Comparison of ENCODE assay signal across 18 cellular contexts in genomic region chr2:25808006-25808383, GRCh38.
DNase-seq lines count a peak whose midpoint lies in the region; ATAC-seq and TF ChIP-seq lines count a peak whose summit lies in the region.
"Had no signal": no experiment of that assay in that cellular context is flagged by ENCODE, and none has a peak within 500 bp of the region (broad histone marks: within the 10 kb centered on the region; RNA-seq: fewer than 3 reads in every experiment).

No MANE protein-coding gene starts in this region.

- POLR2A ChIA-PET in activated CD4-positive, alpha-beta T cell treated with anti-CD3 and anti-CD28 coated beads for 36 hours (lab: Charles Lee) = interaction anchor here (0.9 kb wide), 1 partner anchor 45 kb away, joined by 3 read pairs; no protein-coding TSS in a partner anchor

- peaks cover 57% of the 10 kb centered on the region for H3K4me1 Mint-ChIP-seq in activated CD4-positive, alpha-beta T cell treated with anti-CD3 and anti-CD28 coated beads for 36 hours

- H3K9ac ChIP-seq in MM.1S (ENCODE audit: low read length) = no peak overlapping the region

- no peak overlapping the region for H3K27ac ChIP-seq in MM.1S (ENCODE audit: low read length)
- H3K27ac ChIP-seq: Peyer's patch had no signal

- ATAC-seq in activated CD4-positive, alpha-beta T cell treated with anti-CD3 and anti-CD28 coated beads for 36 hours = no peak
- ATAC-seq: T-cell had no signal

- no peak overlapping the region for H3K4me3 ChIP-seq in epithelial cell of esophagus (ENCODE audit: low read length)
- no peak overlapping the region for H3K4me3 ChIP-seq in MM.1S (ENCODE audit: low read length)
- H3K4me3 ChIP-seq: Peyer's patch had no signal

- H2AFZ ChIP-seq in MM.1S (ENCODE audit: low read length) = no peak overlapping the region

- peak overlapping the region; percentile 15 for H3K27ac Mint-ChIP-seq in activated CD4-positive, alpha-beta T cell treated with anti-CD3 and anti-CD28 coated beads for 36 hours

- peaks cover 12% of the 10 kb centered on the region; the same call in 1 of the 2 replicates for H3K4me1 ChIP-seq in MM.1S (ENCODE audit: low read length)
- H3K4me1 ChIP-seq: Peyer's patch had no signal

- CTCF ChIA-PET in activated CD4-positive, alpha-beta T cell treated with anti-CD3 and anti-CD28 coated beads for 36 hours (lab: Charles Lee) = interaction anchor here (0.6 kb wide), 1 partner anchor 22 kb away, joined by 3 read pairs; no protein-coding TSS in a partner anchor

- no peaks in the 10 kb centered on the region for H3K9me3 Mint-ChIP-seq in activated CD4-positive, alpha-beta T cell treated with anti-CD3 and anti-CD28 coated beads for 36 hours (ENCODE audit: low read depth)
- H3K9me3 Mint-ChIP-seq: T-cell had no signal

- no peaks in the 10 kb centered on the region for H3F3A ChIP-seq in MM.1S (ENCODE audit: insufficient read depth, low read length)

- H3K27me3 Mint-ChIP-seq in activated CD4-positive, alpha-beta T cell treated with anti-CD3 and anti-CD28 coated beads for 36 hours = no peaks in the 10 kb centered on the region
- H3K27me3 Mint-ChIP-seq: T-cell had no signal

- no peaks in the 10 kb centered on the region for H3K27me3 ChIP-seq in MM.1S (replicated peaks; ENCODE audit: insufficient read depth, low read length)
- H3K27me3 ChIP-seq: Peyer's patch had no signal

- peaks cover 38% of the 10 kb centered on the region for H3K36me3 Mint-ChIP-seq in activated CD4-positive, alpha-beta T cell treated with anti-CD3 and anti-CD28 coated beads for 36 hours (ENCODE audit: low read depth)

- no peaks in the 10 kb centered on the region for H3K9me3 ChIP-seq in MM.1S (replicated peaks; ENCODE audit: insufficient read depth, low read length)
- H3K9me3 ChIP-seq: Peyer's patch had no signal

- no peaks in the 10 kb centered on the region for H3K9me2 ChIP-seq in MM.1S (replicated peaks; ENCODE audit: insufficient read depth, low read length)

- intact Hi-C loops in activated CD4-positive, alpha-beta T cell treated with anti-CD3 and anti-CD28 coated beads for 36 hours (cut with DNase I, micrococcal nuclease) = no loop called here

- TF ChIP-seq CTCF in epithelial cell of esophagus (IDR thresholded peaks at IDR 0.05; ENCODE audit: insufficient read depth, low read depth, low read length, missing control alignments) = no peak
- no peak for TF ChIP-seq CTCF in MM.1S (IDR thresholded peaks at IDR 0.05; ENCODE audit: low read length)

- no peak overlapping the region for H3K4me3 Mint-ChIP-seq in activated CD4-positive, alpha-beta T cell treated with anti-CD3 and anti-CD28 coated beads for 36 hours
- H3K4me3 Mint-ChIP-seq: T-cell had no signal

- no peak overlapping the region for H3K4me2 ChIP-seq in MM.1S (ENCODE audit: low read depth, low read length)

- no peak for DNase-seq in activated CD4-positive, alpha-beta T cell treated with anti-CD3 and anti-CD28 coated beads for 36 hours
- DNase-seq in activated CD4-positive, alpha-beta T cell treated with anti-CD3 and anti-CD28 coated beads for 48 hours = no peak
- DNase-seq in RKO (ENCODE audit: low spot score) (peak; percentile 40), epithelial cell of esophagus (ENCODE audit: low read depth) (peak; percentile 36), renal cortical epithelial cell (ENCODE audit: low read depth) (peak; percentile 38), NCI-H1092 treated with DMSO at 0.1 percent for 48 hours (lab: John Stamatoyannopoulos, UW) (no peak), MM.1S (no peak), D341Med (ENCODE audit: low spot score) (no peak)
- DNase-seq: 8988T; activated CD4-positive, CD25-positive, alpha-beta regulatory T cell treated with anti-CD3 and anti-CD28 coated beads, Interleukin-2, amount 50 U/mL, for 72 hours; amygdala; hippocampal formation; Kasumi-1; NCI-H2029; NCI-H69; Peyer's patch; stimulated activated naive CD4-positive, alpha-beta T cell treated with Interleukin-2 at 50 U/mL for 16 hours; T-cell had no signal

- H3K36me3 ChIP-seq in MM.1S (replicated peaks; ENCODE audit: insufficient read depth, low read length) = no peaks in the 10 kb centered on the region; the same call in 1 of the 2 replicates

- peaks cover 4% of the 10 kb centered on the region for H4K20me1 ChIP-seq in MM.1S (ENCODE audit: insufficient read depth, low read length)

- peaks cover 12% of the 10 kb centered on the region for H3K79me2 ChIP-seq in MM.1S (ENCODE audit: low read length)

Comparison
In these comparisons a context has a peak if more than half of its experiments do, and no peak if none do; other contexts are left out.
1. DNase-seq: peak in RKO (single experiment), epithelial cell of esophagus (single experiment) and renal cortical epithelial cell (single experiment); none in activated CD4-positive, alpha-beta T cell treated with anti-CD3 and anti-CD28 coated beads for 36 hours (single experiment), activated CD4-positive, alpha-beta T cell treated with anti-CD3 and anti-CD28 coated beads for 48 hours (single experiment), NCI-H1092 treated with DMSO at 0.1 percent for 48 hours (single experiment), MM.1S (single experiment) and D341Med (single experiment).